ENCODE assay signal across 18 cellular contexts in genomic region chr1:22749503-22749902, GRCh38. TPM values are rescaled to one million over a fixed set of nuclear protein-coding genes. Genes with fewer than 3 reads are reported as not detected.
DNase-seq lines count a peak whose midpoint lies in the region; ATAC-seq and TF ChIP-seq lines count a peak whose summit lies in the region.
"Had no signal": no experiment of that assay in that cellular context is flagged by ENCODE, and none has a peak within 500 bp of the region (broad histone marks: within the 10 kb centered on the region; RNA-seq: fewer than 3 reads in every experiment).

No MANE protein-coding gene starts in this region.

- H3K27ac ChIP-seq in BLaER1 treated with 17β-estradiol and CSF1 and Interleukin-3, amounts not matched to agents 10 nM and 100 nM, result peak overlapping the region in 10 of 11 experiments; percentile 70 to 89 (median 82); a peak in 19 of 22 replicates
- H3K27ac ChIP-seq in H9 (ENCODE audit: insufficient read length, low read depth, low read length), result no peak overlapping the region
- peak overlapping the region; percentile 99 for H3K27ac ChIP-seq in brain microvascular endothelial cell
- H3K27ac ChIP-seq in esophagus squamous epithelium, result no peak overlapping the region

- H4K20me1 ChIP-seq in BLaER1 treated with 17β-estradiol and CSF1 and Interleukin-3, amounts not matched to agents 10 nM and 100 nM, result no peaks in the 10 kb centered on the region
- no peaks in the 10 kb centered on the region for H4K20me1 ChIP-seq in H9 (ENCODE audit: control insufficient read depth, insufficient read depth, insufficient read length)

- no peaks in the 10 kb centered on the region for H3K23me2 ChIP-seq in H9 (ENCODE audit: insufficient read length, low read depth, low read length, poor library complexity, severe bottlenecking)

- no peak overlapping the region for H3K18ac ChIP-seq in H9 (ENCODE audit: insufficient read length, low read depth, low read length)

- TF ChIP-seq CTCF in H9 (conservative IDR thresholded peaks at IDR 0.05) (peak; percentile 41; the same call in 2 of the 3 replicates), brain microvascular endothelial cell (IDR thresholded peaks at IDR 0.05; ENCODE audit: low read depth, low read length, missing control alignments) (peak; percentile 25), mesothelial cell of epicardium (IDR thresholded peaks at IDR 0.05; ENCODE audit: unreplicated experiment) (no peak), esophagus squamous epithelium (IDR thresholded peaks at IDR 0.05) (no peak)

- no peak overlapping the region for H3K56ac ChIP-seq in H9 (ENCODE audit: insufficient read length, low read depth, low read length)

- no peak overlapping the region for H3K4ac ChIP-seq in H9 (ENCODE audit: low read depth, low read length)

- no peaks in the 10 kb centered on the region for H3K79me1 ChIP-seq in H9 (ENCODE audit: insufficient read depth, low read depth, low read length, poor library complexity, severe bottlenecking)

- H3K9ac ChIP-seq in BLaER1 treated with 17β-estradiol and CSF1 and Interleukin-3, amounts not matched to agents 10 nM and 100 nM, result peak overlapping the region in 2 of 11 experiments; percentile 71 to 75; a peak in 2 of 22 replicates
- no peak overlapping the region for H3K9ac ChIP-seq in H9 (ENCODE audit: extremely low read depth, insufficient read length, low read length)

- no peak for TF ChIP-seq POLR2A in esophagus squamous epithelium (IDR thresholded peaks at IDR 0.05)

- in situ Hi-C loops in brain microvascular endothelial cell (cut with HindIII; ENCODE audit: low pct_ligation_motif_present, low sequenced_read_pairs), result no loop called here

- H3K4me3 Mint-ChIP-seq in H9 (no peak overlapping the region), mesothelial cell of epicardium (no peak overlapping the region)
- H3K4me3 Mint-ChIP-seq: activated CD8-positive, alpha-beta T cell treated with anti-CD3 and anti-CD28 coated beads for 36 hours; activated T-helper 1 cell treated with anti-CD3 and anti-CD28 coated beads, Interleukin-12 subunit alpha, Interleukin-12 subunit beta, Interleukin-2, Interleukin-4 antibody, amounts not matched to agents 30 ng/mL and 10 ng/mL and 1 ng/mL, durations not matched to agents 14 hours and 24 hours and 36 hours; central memory CD8-positive, alpha-beta T cell; nephron; stimulated activated naive CD8-positive, alpha-beta T cell treated with anti-CD3 and anti-CD28 coated beads, Interleukin-15, amount 100 ng/mL, for 72 hours had no signal

- H3K4me2 ChIP-seq in BLaER1 treated with 17β-estradiol and CSF1 and Interleukin-3, amounts not matched to agents 10 nM and 100 nM, result peak overlapping the region in 10 of 11 experiments; percentile 59 to 83 (median 74); a peak in 16 of 22 replicates
- H3K4me2 ChIP-seq in H9 (ENCODE audit: insufficient read depth, insufficient read length, low read length), result no peak overlapping the region

- no peaks in the 10 kb centered on the region for H3K27me3 ChIP-seq in BLaER1 treated with 17β-estradiol and CSF1 and Interleukin-3, amounts not matched to agents 10 nM and 100 nM
- H3K27me3 ChIP-seq in H9 (ENCODE audit: insufficient read depth, low read length), result no peaks in the 10 kb centered on the region
- H3K27me3 ChIP-seq in brain microvascular endothelial cell (replicated peaks), result no peaks in the 10 kb centered on the region
- peaks cover 0 to 26% (median 0%) of the 10 kb centered on the region in 4 donors for H3K27me3 ChIP-seq in esophagus squamous epithelium
- H3K27me3 ChIP-seq: gastroesophageal sphincter had no signal

- H2AFZ ChIP-seq in H9 (ENCODE audit: low read length), result no peak overlapping the region

- H3K27me3 Mint-ChIP-seq in H9 (ENCODE audit: low read depth), result no peaks in the 10 kb centered on the region
- H3K27me3 Mint-ChIP-seq in mesothelial cell of epicardium (ENCODE audit: low read depth), result no peaks in the 10 kb centered on the region

- no peak overlapping the region for H2BK5ac ChIP-seq in H9 (ENCODE audit: insufficient read length, low read length)

- H3K9me3 ChIP-seq in BLaER1 treated with 17β-estradiol and CSF1 and Interleukin-3, amounts not matched to agents 10 nM and 100 nM (replicated peaks in 1 of 11), result no peaks in the 10 kb centered on the region
- no peaks in the 10 kb centered on the region for H3K9me3 ChIP-seq in H9 (ENCODE audit: control insufficient read depth, low read depth, low read length)
- no peaks in the 10 kb centered on the region for H3K9me3 ChIP-seq in esophagus squamous epithelium
- H3K9me3 ChIP-seq: gastroesophageal sphincter, prostate gland had no signal

- no peak overlapping the region for H3T11ph ChIP-seq in H9 (ENCODE audit: low read length)

- no peak overlapping the region for H3K27ac Mint-ChIP-seq in H9
- peak overlapping the region; percentile 71 for H3K27ac Mint-ChIP-seq in mesothelial cell of epicardium

- H2BK15ac ChIP-seq in H9 (ENCODE audit: low read depth, low read length), result no peak overlapping the region

- no peak for DNase-seq in H9
- DNase-seq in brain microvascular endothelial cell, result no peak
- no peak for DNase-seq in mesothelial cell of epicardium (ENCODE audit: low spot score in 2 of 2, unreplicated experiment in 2 of 2)
- no peak for DNase-seq in NCI-H1417 treated with DMSO at 0.1 percent for 48 hours (lab: John Stamatoyannopoulos, UW)
- DNase-seq in esophagus squamous epithelium (lab: John Stamatoyannopoulos, UW), result no peak
- DNase-seq in islet precursor cell, result no peak
- DNase-seq: NCI-H1048; NCI-H524 treated with DMSO at 0.1 percent for 48 hours; stimulated activated naive CD8-positive, alpha-beta T cell treated with anti-CD3 and anti-CD28 coated beads, Interleukin-15, amount 100 ng/mL, for 72 hours had no signal

- WGBS in H9 (ENCODE audit: extremely low coverage, insufficient read length, low lambda C conversion rate), result no CpG with 5 or more reads among the region's 4 CpGs
- 73 to 93% methylated on average over 3 to 4 of the region's 4 CpGs for WGBS in esophagus squamous epithelium, 2 donors

- H4K91ac ChIP-seq in H9 (ENCODE audit: insufficient read length, low read depth, low read length), result no peak overlapping the region

- ATAC-seq in HG02588 (IDR thresholded peaks at IDR 0.05; ENCODE audit: unreplicated experiment), result no peak

- no peak overlapping the region for H4K5ac ChIP-seq in H9 (ENCODE audit: insufficient read length, low read depth, low read length)

- no peak overlapping the region for H3K4me3 ChIP-seq in BLaER1 treated with 17β-estradiol and CSF1 and Interleukin-3, amounts not matched to agents 10 nM and 100 nM
- H3K4me3 ChIP-seq in brain microvascular endothelial cell (ENCODE audit: low read depth, low read length) (no peak overlapping the region), esophagus squamous epithelium (no peak overlapping the region)
- H3K4me3 ChIP-seq: gastroesophageal sphincter, lung, prostate gland had no signal

- no peaks in the 10 kb centered on the region for H3K36me3 ChIP-seq in BLaER1 treated with 17β-estradiol and CSF1 and Interleukin-3, amounts not matched to agents 10 nM and 100 nM
- H3K36me3 ChIP-seq in brain microvascular endothelial cell (replicated peaks), result no peaks in the 10 kb centered on the region
- H3K36me3 ChIP-seq in esophagus squamous epithelium, result no peaks in the 10 kb centered on the region
- H3K36me3 ChIP-seq: gastroesophageal sphincter, prostate gland had no signal

- H3K9me3 Mint-ChIP-seq in H9 (no peaks in the 10 kb centered on the region), mesothelial cell of epicardium (no peaks in the 10 kb centered on the region)
- H3K9me3 Mint-ChIP-seq: activated CD8-positive, alpha-beta T cell treated with anti-CD3 and anti-CD28 coated beads for 36 hours; activated T-helper 1 cell treated with anti-CD3 and anti-CD28 coated beads, Interleukin-12 subunit alpha, Interleukin-12 subunit beta, Interleukin-2, Interleukin-4 antibody, amounts not matched to agents 30 ng/mL and 10 ng/mL and 1 ng/mL, durations not matched to agents 14 hours and 24 hours and 36 hours; central memory CD8-positive, alpha-beta T cell; nephron; stimulated activated naive CD8-positive, alpha-beta T cell treated with anti-CD3 and anti-CD28 coated beads, Interleukin-15, amount 100 ng/mL, for 72 hours had no signal

- no peak overlapping the region for H3K23ac ChIP-seq in H9 (ENCODE audit: insufficient read length, low read depth, low read length)

- intact Hi-C loops in esophagus squamous epithelium (cut with DNase I), result no loop called here

- H4K8ac ChIP-seq in H9 (replicated peaks; ENCODE audit: insufficient read length, low read depth, low read length), result no peak overlapping the region

- H3K36me3 Mint-ChIP-seq in H9 (ENCODE audit: insufficient read depth in 1 of 3, low read depth in 3 of 3) (no peaks in the 10 kb centered on the region), mesothelial cell of epicardium (peaks cover 3% of the 10 kb centered on the region)

- H3K4me1 ChIP-seq in BLaER1 treated with 17β-estradiol and CSF1 and Interleukin-3, amounts not matched to agents 10 nM and 100 nM, result peaks cover 15 to 52% (median 33%) of the 10 kb centered on the region in 10 experiments
- H3K4me1 ChIP-seq in H9 (ENCODE audit: insufficient read depth, low read length) (no peaks in the 10 kb centered on the region), esophagus squamous epithelium (peaks cover 20 to 31% (median 22%) of the 10 kb centered on the region in 3 donors)

- H2AK5ac ChIP-seq in H9 (ENCODE audit: insufficient read length, low read length), result no peak overlapping the region

- H2BK120ac ChIP-seq in H9 (ENCODE audit: low read depth, low read length, poor library complexity, severe bottlenecking), result no peak overlapping the region

- H3K79me2 ChIP-seq in H9 (ENCODE audit: insufficient read depth, low read length), result no peaks in the 10 kb centered on the region

- H3K4me1 Mint-ChIP-seq in H9, result peaks cover 8 to 25% of the 10 kb centered on the region in 2 experiments
- peaks cover 42% of the 10 kb centered on the region for H3K4me1 Mint-ChIP-seq in mesothelial cell of epicardium

- no peak overlapping the region for H2BK20ac ChIP-seq in H9 (ENCODE audit: low read depth, low read length, poor library complexity, severe bottlenecking)

- H3K14ac ChIP-seq in H9 (ENCODE audit: insufficient read depth, low read length), result no peak overlapping the region

- no peak overlapping the region for H2BK12ac ChIP-seq in H9 (ENCODE audit: insufficient read length, low read depth, low read length)

RNA-seq across cellular contexts. Expression of gene EPHB2, which starts 38.9 kb away (rescaled TPM):
- total RNA-seq in H9 (2021), result 8.3 and 9.5 TPM in 2 replicates
- 125 to 133 TPM (median 130 TPM) in 3 replicates for total RNA-seq in mesothelial cell of epicardium
- 1 to 10 TPM in 2 of 4 donors, under 1 TPM in 2; 0.08 to 3.4 (median 1.9) TPM for total RNA-seq in esophagus squamous epithelium
- total RNA-seq: activated T-helper 1 cell treated with anti-CD3 and anti-CD28 coated beads, Interleukin-12 subunit alpha, Interleukin-12 subunit beta, Interleukin-2, Interleukin-4 antibody, amounts not matched to agents 30 ng/mL and 10 ng/mL and 1 ng/mL, durations not matched to agents 14 hours and 24 hours and 36 hours had no signal

Comparison
In these comparisons a context has a peak if more than half of its experiments do, and no peak if none do; other contexts are left out.
1. H3K27ac ChIP-seq: peak in BLaER1 treated with 17β-estradiol and CSF1 and Interleukin-3, amounts not matched to agents 10 nM and 100 nM (10 of 11) and brain microvascular endothelial cell (single experiment); none in H9 (single experiment) and esophagus squamous epithelium (0 of 4).
2. CTCF ChIP-seq: peak in H9 (single experiment) and brain microvascular endothelial cell (single experiment); none in mesothelial cell of epicardium (single experiment) and esophagus squamous epithelium (0 of 6).
3. RNA of gene EPHB2, which starts 38.9 kb away (total RNA-seq): 125 to 133 TPM in mesothelial cell of epicardium; 8.3 to 9.5 TPM in H9 and 0.08 to 3.4 TPM in esophagus squamous epithelium; every median in the first group is over 10 times any median in the second.